Comparison of ENCODE assay signal across 15 cellular contexts in the genomic region with DNA sequence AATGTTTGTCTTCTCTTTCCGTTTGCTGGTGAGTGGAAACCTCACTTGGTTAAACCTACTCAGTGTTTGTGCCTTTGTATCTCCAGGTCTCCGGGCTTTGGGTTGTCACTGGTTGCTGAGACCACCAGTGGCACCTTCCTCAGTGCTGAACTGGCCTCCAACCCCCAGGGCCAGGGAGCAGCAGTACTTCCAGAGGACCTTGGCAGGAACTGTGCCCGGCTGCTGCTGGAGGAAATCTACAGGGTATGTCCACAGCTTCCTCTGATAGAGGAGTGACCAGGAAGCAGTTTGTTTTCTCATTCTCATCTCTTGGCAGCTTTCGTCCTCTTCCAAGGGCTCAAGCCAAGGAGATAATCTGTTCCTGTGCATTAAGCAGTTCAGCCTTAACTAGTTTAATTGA.
"Had no signal": no experiment of that assay in that cellular context is flagged by ENCODE, and none has a peak within 500 bp of the region (broad histone marks: within the 10 kb centered on the region; RNA-seq: fewer than 3 reads in every experiment).

No MANE protein-coding gene starts in this region.

- H3K4me1 Mint-ChIP-seq: neural progenitor cell had no signal

- H3K4me3 Mint-ChIP-seq: neural progenitor cell had no signal

- H3K27ac Mint-ChIP-seq: neural progenitor cell had no signal

- H3K36me3 ChIP-seq: ovary had no signal

- H3K4me3 ChIP-seq: neural progenitor cell, ovary, tibial artery, vagina had no signal

- H3K27me3 ChIP-seq: brain microvascular endothelial cell, neural progenitor cell, ovary, tibial artery, vagina had no signal

- DNase-seq: activated effector memory CD4-positive, alpha-beta T cell treated with anti-CD3 and anti-CD28 coated beads, Interleukin-2, amount 50 U/mL, for 16 hours; anterior cingulate cortex; brain microvascular endothelial cell; cortex of kidney; effector CD8-positive, alpha-beta T cell; foreskin melanocyte; mammary epithelial cell; ovary; SHP77 treated with DMSO at 0.1 percent for 48 hours; stimulated activated CD4-positive, alpha-beta T cell treated with anti-CD3 and anti-CD28 coated beads, Interleukin-12 subunit alpha, Interleukin-12 subunit beta, amount 100 ng/mL, for 4 hours; stimulated activated CD4-positive, alpha-beta T cell treated with anti-CD3 and anti-CD28 coated beads, Interleukin-2, amount 100 ng/mL, for 24 hours; tibial artery had no signal

- H3K9me3 ChIP-seq: ovary, tibial artery, vagina had no signal

- ATAC-seq: activated CD4-positive, CD25-positive, alpha-beta regulatory T cell treated with anti-CD3 and anti-CD28 coated beads, Interleukin-2, amount 50 U/mL, for 24 hours had no signal

- H3K9me3 Mint-ChIP-seq: neural progenitor cell had no signal

- H3K27ac ChIP-seq: brain microvascular endothelial cell, neural progenitor cell, ovary, tibial artery, vagina had no signal

- H3K4me1 ChIP-seq: vagina had no signal
